ENCODE assay signal across 9 cellular contexts in the genomic region with DNA sequence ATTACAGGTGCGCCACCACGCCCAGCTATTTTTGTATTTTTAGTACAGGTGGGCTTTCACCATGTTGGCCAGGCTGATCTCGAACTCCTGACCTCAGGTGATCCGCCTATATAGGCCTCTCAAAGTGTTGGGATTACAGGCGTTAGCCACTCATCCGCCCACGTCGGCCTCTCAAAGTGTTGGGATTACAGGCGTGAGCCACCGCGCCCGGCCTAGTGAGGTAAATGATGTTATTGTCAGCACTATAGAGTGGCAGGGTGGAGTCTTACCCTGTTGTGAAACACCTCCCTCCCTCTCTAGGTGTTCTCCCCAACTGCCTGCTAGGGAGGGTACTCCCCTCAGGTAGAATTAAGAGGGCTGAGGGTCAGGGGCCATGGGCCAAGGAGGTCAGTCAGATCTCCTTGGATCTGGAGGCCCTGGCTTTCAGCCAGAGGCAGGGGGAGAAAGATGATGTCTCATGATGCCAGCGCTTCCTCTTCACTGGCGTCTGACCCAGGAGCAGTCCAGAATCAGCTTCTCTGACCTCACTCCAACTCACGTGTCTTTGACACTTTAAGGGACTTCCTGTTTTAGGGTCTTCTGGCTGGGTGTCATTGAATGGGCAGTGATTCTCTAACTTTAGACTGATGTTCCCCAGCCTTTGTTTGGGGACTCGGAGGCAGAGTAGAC.
DNase-seq lines count a peak whose midpoint lies in the region; ATAC-seq, FAIRE-seq and TF ChIP-seq lines count a peak whose summit lies in the region.
"Had no signal": no experiment of that assay in that cellular context is flagged by ENCODE, and none has a peak within 500 bp of the region (broad histone marks: within the 10 kb centered on the region; RNA-seq: fewer than 3 reads in every experiment).

No MANE protein-coding gene starts in this region.

- peak overlapping the region; percentile 87 for H3K9ac ChIP-seq in OCI-LY3 (ENCODE audit: low read length)
- H3K9ac ChIP-seq in parathyroid adenoma, result no peak overlapping the region

- peaks cover 19 to 32% of the 10 kb centered on the region in 2 donors for H3K4me1 Mint-ChIP-seq in effector memory CD8-positive, alpha-beta T cell (ENCODE audit: low read depth in 2 of 2)

- no peak for DNase-seq in GM06990 (ENCODE audit: extremely low read depth, insufficient read length)
- DNase-seq in effector memory CD8-positive, alpha-beta T cell, result no peak
- no peak for DNase-seq in NCI-H187 treated with DMSO at 0.1 percent for 48 hours (lab: John Stamatoyannopoulos, UW)
- no peak for DNase-seq in H54 (ENCODE audit: insufficient read length, low spot score)
- DNase-seq: NCI-H526 treated with DMSO at 0.1 percent for 48 hours had no signal

- H3K4me1 ChIP-seq in OCI-LY3 (ENCODE audit: low read length) (peaks cover 13% of the 10 kb centered on the region), parathyroid adenoma (peaks cover 3% of the 10 kb centered on the region)

- H3K79me2 ChIP-seq in OCI-LY3 (ENCODE audit: low read length), result peaks cover 36% of the 10 kb centered on the region
- H3K79me2 ChIP-seq in parathyroid adenoma, result no peaks in the 10 kb centered on the region

- H2AFZ ChIP-seq in OCI-LY3 (ENCODE audit: low read depth, low read length) (no peak overlapping the region), parathyroid adenoma (no peak overlapping the region)

- H3K4me2 ChIP-seq in OCI-LY3 (ENCODE audit: low read length), result peak overlapping the region; percentile 93
- H3K4me2 ChIP-seq in parathyroid adenoma (ENCODE audit: low read length), result peak overlapping the region; percentile 84

- H3K4me3 ChIP-seq in GM06990 (replicated peaks; ENCODE audit: low read depth, low read length) (peak overlapping the region; percentile 98), OCI-LY3 (ENCODE audit: low read length) (peak overlapping the region; percentile 80), parathyroid adenoma (ENCODE audit: low read depth, low read length) (no peak overlapping the region)

- TF ChIP-seq POLR2A in H54 (IDR thresholded peaks at IDR 0.05; ENCODE audit: low read depth, low read length), result no peak

- H4K20me1 ChIP-seq in OCI-LY3 (ENCODE audit: insufficient read depth, low read length), result no peaks in the 10 kb centered on the region

- H3K36me3 Mint-ChIP-seq in effector memory CD8-positive, alpha-beta T cell (ENCODE audit: insufficient read depth), result peaks cover 29% of the 10 kb centered on the region

- H3K27me3 ChIP-seq in GM06990 (replicated peaks; ENCODE audit: control insufficient read depth, insufficient read depth, low read length) (no peaks in the 10 kb centered on the region), OCI-LY3 (ENCODE audit: low read depth, low read length) (peaks cover 4% of the 10 kb centered on the region), parathyroid adenoma (ENCODE audit: control insufficient read depth, insufficient read depth, low read length) (no peaks in the 10 kb centered on the region)

- H3K27me3 Mint-ChIP-seq in effector memory CD8-positive, alpha-beta T cell, result no peaks in the 10 kb centered on the region

- ATAC-seq in effector memory CD8-positive, alpha-beta T cell (replicated peaks), result no peak
- no peak for ATAC-seq in GM21360 (IDR thresholded peaks at IDR 0.05; ENCODE audit: unreplicated experiment)
- ATAC-seq in GM18907 (IDR thresholded peaks at IDR 0.05; ENCODE audit: unreplicated experiment), result no peak

- no peak for TF ChIP-seq CTCF in GM06990 (IDR thresholded peaks at IDR 0.05; ENCODE audit: insufficient read depth, low read length, poor library complexity, severe bottlenecking)
- TF ChIP-seq CTCF in OCI-LY3 (IDR thresholded peaks at IDR 0.05; ENCODE audit: low read depth, low read length), result no peak
- TF ChIP-seq CTCF in parathyroid adenoma (IDR thresholded peaks at IDR 0.05), result no peak

- H3K36me3 ChIP-seq in GM06990 (ENCODE audit: control insufficient read depth, insufficient read depth, low read length) (peaks cover 13% of the 10 kb centered on the region), OCI-LY3 (replicated peaks; ENCODE audit: low read depth, low read length) (peaks cover 18% of the 10 kb centered on the region), parathyroid adenoma (ENCODE audit: control insufficient read depth, insufficient read depth, low read length) (no peaks in the 10 kb centered on the region)

- H3K9me3 Mint-ChIP-seq in effector memory CD8-positive, alpha-beta T cell, result no peaks in the 10 kb centered on the region

- H3K9me3 ChIP-seq in OCI-LY3 (ENCODE audit: insufficient read depth, low read length) (no peaks in the 10 kb centered on the region), parathyroid adenoma (ENCODE audit: control insufficient read depth, low read length) (no peaks in the 10 kb centered on the region)

- H3K4me3 Mint-ChIP-seq in effector memory CD8-positive, alpha-beta T cell, result peak overlapping the region; percentile 86 to 90

- peak overlapping the region in 1 of 2 donors; percentile 73 for H3K27ac Mint-ChIP-seq in effector memory CD8-positive, alpha-beta T cell

- FAIRE-seq in H54 (lab: Jason Lieb, UNC), result no peak

- peak overlapping the region; percentile 89; the same call in 1 of the 2 replicates for H3K27ac ChIP-seq in OCI-LY3 (ENCODE audit: low read length)
- peak overlapping the region; percentile 15 for H3K27ac ChIP-seq in parathyroid adenoma
